Comparison of ENCODE assay signal across 8 cellular contexts in the genomic region with DNA sequence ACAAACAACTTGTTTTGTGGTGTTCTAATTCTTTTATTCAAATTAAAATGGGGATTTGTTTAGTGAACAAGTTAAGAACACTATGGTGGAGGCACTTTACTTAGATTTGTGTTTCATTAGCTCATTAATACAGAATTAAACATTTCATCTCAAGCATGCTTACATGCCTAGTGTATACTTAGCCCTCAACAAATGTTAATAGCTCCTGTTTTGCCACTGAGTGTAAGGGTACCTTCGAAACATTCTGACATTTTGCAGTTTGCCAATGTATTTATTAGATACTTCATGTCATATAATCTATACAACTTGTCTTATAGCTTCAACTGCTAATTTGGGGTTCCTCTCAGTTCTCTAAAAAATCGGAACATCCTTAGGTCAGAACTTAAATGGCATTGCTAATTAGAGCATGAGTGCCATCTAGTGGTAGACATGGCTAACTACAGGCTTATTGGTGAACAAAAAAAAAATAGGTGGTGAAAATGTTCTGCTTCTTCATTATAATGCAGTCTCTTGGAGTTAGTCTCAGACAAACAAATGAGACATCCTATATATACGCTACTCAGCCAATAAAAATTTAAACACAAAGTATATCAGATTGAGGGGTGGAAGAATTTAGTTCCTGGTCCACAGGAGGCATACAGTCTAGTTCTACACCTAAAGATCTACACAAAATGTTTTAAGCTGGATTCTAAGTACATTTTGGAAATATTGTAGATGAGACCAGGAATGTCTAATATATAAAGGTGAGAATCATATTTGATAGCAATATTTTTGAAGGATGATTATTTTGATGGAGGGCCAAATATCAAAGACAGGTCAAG. TPM values are rescaled to one million over a fixed set of nuclear protein-coding genes. Genes with fewer than 3 reads are reported as not detected.
A peak's percentile ranks its signal among the peaks of the same experiment; 100 is the strongest.
DNase-seq lines count a peak whose midpoint lies in the region; ATAC-seq, FAIRE-seq and TF ChIP-seq lines count a peak whose summit lies in the region.

No MANE protein-coding gene starts in this region.

- H3K4me1 ChIP-seq in ascending aorta (no peaks in the 10 kb centered on the region), upper lobe of right lung (peaks cover 7% of the 10 kb centered on the region)

- H3K4me3 Mint-ChIP-seq in activated CD8-positive, alpha-beta T cell treated with anti-CD3 and anti-CD28 coated beads for 36 hours = no peak overlapping the region
- H3K4me3 Mint-ChIP-seq in activated CD8-positive, alpha-beta T cell treated with anti-CD3 and anti-CD28 coated beads, Interleukin-2, amount 10 ng/mL, durations not matched to agents 7 days and 5 days = no peak overlapping the region
- no peak overlapping the region for H3K4me3 Mint-ChIP-seq in HFFc6

- peak; percentile 58 for ATAC-seq in activated CD8-positive, alpha-beta T cell treated with anti-CD3 and anti-CD28 coated beads for 36 hours
- no peak for ATAC-seq in activated CD8-positive, alpha-beta T cell treated with anti-CD3 and anti-CD28 coated beads, Interleukin-2, amount 10 ng/mL, durations not matched to agents 7 days and 5 days
- ATAC-seq in upper lobe of right lung = peak; percentile 66

- no peaks in the 10 kb centered on the region for H3K27me3 ChIP-seq in ascending aorta
- H3K27me3 ChIP-seq in upper lobe of right lung = peaks cover 13% of the 10 kb centered on the region

- H3K36me3 ChIP-seq in ascending aorta (no peaks in the 10 kb centered on the region), upper lobe of right lung (no peaks in the 10 kb centered on the region)

- peaks cover 16% of the 10 kb centered on the region for H3K27me3 Mint-ChIP-seq in activated CD8-positive, alpha-beta T cell treated with anti-CD3 and anti-CD28 coated beads for 36 hours
- peaks cover 13% of the 10 kb centered on the region for H3K27me3 Mint-ChIP-seq in activated CD8-positive, alpha-beta T cell treated with anti-CD3 and anti-CD28 coated beads, Interleukin-2, amount 10 ng/mL, durations not matched to agents 7 days and 5 days (ENCODE audit: low read depth)
- H3K27me3 Mint-ChIP-seq in HFFc6 (ENCODE audit: insufficient read depth) = peaks cover 7% of the 10 kb centered on the region

- peaks cover 4% of the 10 kb centered on the region for H3K4me1 Mint-ChIP-seq in activated CD8-positive, alpha-beta T cell treated with anti-CD3 and anti-CD28 coated beads for 36 hours (ENCODE audit: low read depth)
- peaks cover 6% of the 10 kb centered on the region for H3K4me1 Mint-ChIP-seq in activated CD8-positive, alpha-beta T cell treated with anti-CD3 and anti-CD28 coated beads, Interleukin-2, amount 10 ng/mL, durations not matched to agents 7 days and 5 days (ENCODE audit: low read depth)
- H3K4me1 Mint-ChIP-seq in HFFc6 (ENCODE audit: low read depth) = peaks cover 16% of the 10 kb centered on the region

- no peaks in the 10 kb centered on the region for H3K36me3 Mint-ChIP-seq in activated CD8-positive, alpha-beta T cell treated with anti-CD3 and anti-CD28 coated beads for 36 hours (ENCODE audit: low read depth)
- no peaks in the 10 kb centered on the region for H3K36me3 Mint-ChIP-seq in activated CD8-positive, alpha-beta T cell treated with anti-CD3 and anti-CD28 coated beads, Interleukin-2, amount 10 ng/mL, durations not matched to agents 7 days and 5 days (ENCODE audit: low read depth)
- H3K36me3 Mint-ChIP-seq in HFFc6 (ENCODE audit: low read depth) = no peaks in the 10 kb centered on the region

- POLR2A ChIA-PET in activated CD8-positive, alpha-beta T cell treated with anti-CD3 and anti-CD28 coated beads for 36 hours (lab: Charles Lee) = no interaction called here
- POLR2A ChIA-PET in activated CD8-positive, alpha-beta T cell treated with anti-CD3 and anti-CD28 coated beads, Interleukin-2, amount 10 ng/mL, durations not matched to agents 7 days and 5 days (lab: Charles Lee) = no interaction called here

- CTCF ChIA-PET in activated CD8-positive, alpha-beta T cell treated with anti-CD3 and anti-CD28 coated beads for 36 hours (lab: Charles Lee) = interaction anchor here (0.6 to 1.5 kb wide), 9 partner anchors 10 to 617 kb away, joined by 3 to 5 read pairs (median 3); no protein-coding TSS in a partner anchor
- CTCF ChIA-PET in activated CD8-positive, alpha-beta T cell treated with anti-CD3 and anti-CD28 coated beads, Interleukin-2, amount 10 ng/mL, durations not matched to agents 7 days and 5 days (lab: Charles Lee) = interaction anchor here (0.9 kb wide), 1 partner anchor 9 kb away, joined by 3 read pairs; no protein-coding TSS in a partner anchor

- DNase-seq in activated CD8-positive, alpha-beta T cell treated with anti-CD3 and anti-CD28 coated beads for 36 hours = peak; percentile 1
- no peak for DNase-seq in activated CD8-positive, alpha-beta T cell treated with anti-CD3 and anti-CD28 coated beads, Interleukin-2, amount 10 ng/mL, durations not matched to agents 7 days and 5 days
- DNase-seq in HFFc6 (peak; percentile 25), NCI-H2081 (lab: John Stamatoyannopoulos, UW) (peak; percentile 60 to 62), ascending aorta (ENCODE audit: low spot score in 2 of 2) (no peak), upper lobe of right lung (no peak), ecto neural progenitor cell (ENCODE audit: low spot score) (no peak)

- H3K9me3 Mint-ChIP-seq in activated CD8-positive, alpha-beta T cell treated with anti-CD3 and anti-CD28 coated beads for 36 hours = no peaks in the 10 kb centered on the region
- no peaks in the 10 kb centered on the region for H3K9me3 Mint-ChIP-seq in activated CD8-positive, alpha-beta T cell treated with anti-CD3 and anti-CD28 coated beads, Interleukin-2, amount 10 ng/mL, durations not matched to agents 7 days and 5 days (ENCODE audit: insufficient read depth)
- H3K9me3 Mint-ChIP-seq in HFFc6 = no peaks in the 10 kb centered on the region

- H3K4me3 ChIP-seq in ascending aorta (no peak overlapping the region), upper lobe of right lung (no peak overlapping the region)

- FAIRE-seq in islet of Langerhans (lab: Jason Lieb, UNC) = peak; percentile 99

- H3K27ac ChIP-seq in ascending aorta (no peak overlapping the region), upper lobe of right lung (no peak overlapping the region)

- no peaks in the 10 kb centered on the region for H3K9me3 ChIP-seq in ascending aorta
- H3K9me3 ChIP-seq in upper lobe of right lung = no peaks in the 10 kb centered on the region

- H3K27ac Mint-ChIP-seq in activated CD8-positive, alpha-beta T cell treated with anti-CD3 and anti-CD28 coated beads for 36 hours = no peak overlapping the region
- H3K27ac Mint-ChIP-seq in activated CD8-positive, alpha-beta T cell treated with anti-CD3 and anti-CD28 coated beads, Interleukin-2, amount 10 ng/mL, durations not matched to agents 7 days and 5 days = no peak overlapping the region
- H3K27ac Mint-ChIP-seq in HFFc6 = no peak overlapping the region

- intact Hi-C loops in activated CD8-positive, alpha-beta T cell treated with anti-CD3 and anti-CD28 coated beads for 36 hours (cut with micrococcal nuclease) = no loop called here
- intact Hi-C loops in ascending aorta (cut with DNase I) = no loop called here
- intact Hi-C loops in upper lobe of right lung (cut with DNase I) = no loop called here

- TF ChIP-seq CTCF in activated CD8-positive, alpha-beta T cell treated with anti-CD3 and anti-CD28 coated beads for 36 hours (IDR thresholded peaks at IDR 0.05) = peak; percentile 76
- TF ChIP-seq CTCF in HFFc6 (IDR thresholded peaks at IDR 0.05) (peak; percentile 97), ascending aorta (IDR thresholded peaks at IDR 0.05) (peak in 2 of 3 experiments; percentile 74 to 75), upper lobe of right lung (IDR thresholded peaks at IDR 0.05) (peak; percentile 82)

RNA-seq across cellular contexts. Expression of gene CNTN5, which starts 4.9 kb away (rescaled TPM):
- total RNA-seq in activated CD8-positive, alpha-beta T cell treated with anti-CD3 and anti-CD28 coated beads for 36 hours = not detected
- total RNA-seq in activated CD8-positive, alpha-beta T cell treated with anti-CD3 and anti-CD28 coated beads, Interleukin-2, amount 10 ng/mL, durations not matched to agents 7 days and 5 days = not detected
- not detected for total RNA-seq in HFFc6 (2021; fragmentation: NEBNext Ultra II Directional; extraction: Animal tissue kit (Norgen Biotek cat#: 25700))
- total RNA-seq in ascending aorta (3.6 TPM), upper lobe of right lung (not detected)

Comparison
In these comparisons a context has a peak if more than half of its experiments do, and no peak if none do; other contexts are left out.
1. DNase-seq: peak in activated CD8-positive, alpha-beta T cell treated with anti-CD3 and anti-CD28 coated beads for 36 hours (single experiment), HFFc6 (single experiment) and NCI-H2081 (2 of 2); none in activated CD8-positive, alpha-beta T cell treated with anti-CD3 and anti-CD28 coated beads, Interleukin-2, amount 10 ng/mL, durations not matched to agents 7 days and 5 days (single experiment), ascending aorta (0 of 2), upper lobe of right lung (single experiment) and ecto neural progenitor cell (single experiment).
2. Peak in every context shown above with its lines, with median percentiles within 50 percentile points of each other: CTCF ChIP-seq.